20 cellular contexts compared by ENCODE assay signal in genomic region chr16:23500212-23500865, GRCh38. TPM values are rescaled to one million over a fixed set of nuclear protein-coding genes. Genes with fewer than 3 reads are reported as not detected.
DNase-seq lines count a peak whose midpoint lies in the region; ATAC-seq and TF ChIP-seq lines count a peak whose summit lies in the region.
"Had no signal": no experiment of that assay in that cellular context is flagged by ENCODE, and none has a peak within 500 bp of the region (broad histone marks: within the 10 kb centered on the region; RNA-seq: fewer than 3 reads in every experiment).

No MANE protein-coding gene starts in this region.

- no peaks in the 10 kb centered on the region for H3K9me2 ChIP-seq in SK-N-SH

- CTCF ChIA-PET in activated B cell treated with CpG ODN at 0.5 μM for 24 hours (lab: Charles Lee), result interaction anchor here (0.7 to 1.9 kb wide), 2 partner anchors 65 to 96 kb away, joined by 3 to 6 read pairs; partner anchors contain the start of gene NDUFAB1
- CTCF ChIA-PET in SK-N-SH (lab: Yijun Ruan, JAX), result interaction anchor here (0.9 kb wide), 2 partner anchors 9 to 65 kb away, joined by 3 to 4 read pairs; no protein-coding TSS in a partner anchor

- H3K4me1 Mint-ChIP-seq in H9 (peaks cover 46 to 52% of the 10 kb centered on the region in 2 experiments), activated B cell treated with CpG ODN at 0.5 μM for 24 hours (peaks cover 97% of the 10 kb centered on the region)

- H3K56ac ChIP-seq in H9 (ENCODE audit: insufficient read length, low read depth, low read length), result no peak overlapping the region

- no peaks in the 10 kb centered on the region for H3K27me3 ChIP-seq in H9 (ENCODE audit: insufficient read depth, low read length)
- no peaks in the 10 kb centered on the region for H3K27me3 ChIP-seq in stomach
- H3K27me3 ChIP-seq in SK-N-SH (ENCODE audit: insufficient read depth), result no peaks in the 10 kb centered on the region
- no peaks in the 10 kb centered on the region for H3K27me3 ChIP-seq in right atrium auricular region
- H3K27me3 ChIP-seq: BE2C, cardiac muscle cell, upper lobe of left lung had no signal

- no peak for DNase-seq in H9
- no peak for DNase-seq in activated B cell treated with CpG ODN at 0.5 μM for 24 hours
- peak; percentile 44 for DNase-seq in islet precursor cell
- DNase-seq in stomach, result peak; percentile 43
- no peak for DNase-seq in SK-N-SH
- no peak for DNase-seq in right atrium auricular region (ENCODE audit: low spot score)
- DNase-seq: activated effector memory CD4-positive, alpha-beta T cell treated with anti-CD3 and anti-CD28 coated beads, Interleukin-2, amount 50 U/mL, for 16 hours; BE2C; effector CD8-positive, alpha-beta T cell; NCI-H146; NCI-H774 had no signal

- H4K91ac ChIP-seq in H9 (ENCODE audit: insufficient read length, low read depth, low read length), result no peak overlapping the region

- 0 out of 2 replicates have a peak, but pooled peaks cover 2% of the 10 kb centered on the region for H3K4me1 ChIP-seq in H9 (ENCODE audit: insufficient read depth, low read length)
- peaks cover 40 to 90% (median 76%) of the 10 kb centered on the region in 4 donors for H3K4me1 ChIP-seq in stomach
- peaks cover 13 to 17% of the 10 kb centered on the region in 2 experiments; a peak in 3 of 4 replicates for H3K4me1 ChIP-seq in SK-N-SH (ENCODE audit: control insufficient read depth in 1 of 2, insufficient read depth in 2 of 2, low read depth in 1 of 2, low read length in 1 of 2)
- peaks cover 0 to 69% of the 10 kb centered on the region in 2 donors for H3K4me1 ChIP-seq in right atrium auricular region

- peak overlapping the region; percentile 39 to 66 (median 65); a peak in 3 of 7 replicates for H3K27ac Mint-ChIP-seq in H9
- peak overlapping the region; percentile 78 for H3K27ac Mint-ChIP-seq in activated B cell treated with CpG ODN at 0.5 μM for 24 hours
- H3K27ac Mint-ChIP-seq: stimulated activated naive CD8-positive, alpha-beta T cell treated with anti-CD3 and anti-CD28 coated beads, Interleukin-15, Interleukin-2, amounts not matched to agents 100 ng/mL and 50 ng/mL, for 24 hours had no signal

- no peak for TF ChIP-seq EP300 in stomach (IDR thresholded peaks at IDR 0.05)
- TF ChIP-seq EP300 in SK-N-SH (IDR thresholded peaks at IDR 0.05; ENCODE audit: borderline replicate concordance in 1 of 2, low read depth in 1 of 2, low read length in 1 of 2), result no peak

- no peak overlapping the region for H4K8ac ChIP-seq in H9 (replicated peaks; ENCODE audit: insufficient read length, low read depth, low read length)

- ATAC-seq in activated B cell treated with CpG ODN at 0.5 μM for 24 hours (ENCODE audit: low read depth), result no peak
- no peak for ATAC-seq in HG03457 (IDR thresholded peaks at IDR 0.05; ENCODE audit: unreplicated experiment)
- ATAC-seq in HG02870 (IDR thresholded peaks at IDR 0.05; ENCODE audit: unreplicated experiment), result no peak
- ATAC-seq: Panc1, sciatic nerve had no signal

- no peak overlapping the region for H2BK5ac ChIP-seq in H9 (ENCODE audit: insufficient read length, low read length)

- H3K27ac ChIP-seq in H9 (ENCODE audit: insufficient read length, low read depth, low read length) (no peak overlapping the region), stomach (peak overlapping the region in 4 of 5 donors; percentile 3 to 56 (median 47)), SK-N-SH (ENCODE audit: low read depth in 2 of 2, low read length in 1 of 2) (no peak overlapping the region), right atrium auricular region (no peak overlapping the region)
- H3K27ac ChIP-seq: cardiac muscle cell had no signal

- no peak overlapping the region for H2BK15ac ChIP-seq in H9 (ENCODE audit: low read depth, low read length)

- H4K20me1 ChIP-seq in H9 (ENCODE audit: control insufficient read depth, insufficient read depth, insufficient read length) (no peaks in the 10 kb centered on the region), SK-N-SH (ENCODE audit: insufficient read depth) (peaks cover 77% of the 10 kb centered on the region)

- H3F3A ChIP-seq in SK-N-SH (replicated peaks; ENCODE audit: insufficient read depth), result peaks cover 16% of the 10 kb centered on the region

- no peak overlapping the region for H3K4me3 ChIP-seq in stomach
- H3K4me3 ChIP-seq in SK-N-SH (ENCODE audit: low read depth in 2 of 2, low read length in 1 of 2), result no peak overlapping the region
- H3K4me3 ChIP-seq in right atrium auricular region, result no peak overlapping the region
- H3K4me3 ChIP-seq: cardiac muscle cell, HAP-1, SK-N-MC, upper lobe of left lung had no signal

- H3K27me3 Mint-ChIP-seq in H9 (ENCODE audit: low read depth), result no peaks in the 10 kb centered on the region
- no peaks in the 10 kb centered on the region for H3K27me3 Mint-ChIP-seq in activated B cell treated with CpG ODN at 0.5 μM for 24 hours
- H3K27me3 Mint-ChIP-seq: stimulated activated naive CD8-positive, alpha-beta T cell treated with anti-CD3 and anti-CD28 coated beads, Interleukin-15, Interleukin-2, amounts not matched to agents 100 ng/mL and 50 ng/mL, for 24 hours had no signal

- no peak overlapping the region for H4K5ac ChIP-seq in H9 (ENCODE audit: insufficient read length, low read depth, low read length)

- H3K23me2 ChIP-seq in H9 (ENCODE audit: insufficient read length, low read depth, low read length, poor library complexity, severe bottlenecking), result no peaks in the 10 kb centered on the region

- H2BK20ac ChIP-seq in H9 (ENCODE audit: low read depth, low read length, poor library complexity, severe bottlenecking), result no peak overlapping the region

- H3K4ac ChIP-seq in H9 (ENCODE audit: low read depth, low read length), result no peak overlapping the region

- POLR2A ChIA-PET in activated B cell treated with CpG ODN at 0.5 μM for 24 hours (lab: Charles Lee) (interaction anchor here (0.6 to 5.4 kb wide), 3 partner anchors 8 to 18 kb away, joined by 3 to 55 read pairs (median 5); partner anchors contain the start of gene GGA2), SK-N-SH (lab: Yijun Ruan, JAX) (no interaction called here)

- no peaks in the 10 kb centered on the region for H3K9me3 ChIP-seq in H9 (ENCODE audit: control insufficient read depth, low read depth, low read length)
- H3K9me3 ChIP-seq in stomach, result no peaks in the 10 kb centered on the region
- H3K9me3 ChIP-seq in SK-N-SH, result no peaks in the 10 kb centered on the region
- no peaks in the 10 kb centered on the region for H3K9me3 ChIP-seq in right atrium auricular region
- H3K9me3 ChIP-seq: BE2C, HAP-1, upper lobe of left lung had no signal

- H3K4me2 ChIP-seq in H9 (ENCODE audit: insufficient read depth, insufficient read length, low read length), result no peak overlapping the region
- no peak overlapping the region for H3K4me2 ChIP-seq in SK-N-SH

- TF ChIP-seq CTCF in H9 (conservative IDR thresholded peaks at IDR 0.05) (no peak), activated B cell treated with CpG ODN at 0.5 μM for 24 hours (IDR thresholded peaks at IDR 0.05) (no peak), stomach (IDR thresholded peaks at IDR 0.05) (no peak), SK-N-SH (IDR thresholded peaks at IDR 0.05) (no peak), right atrium auricular region (IDR thresholded peaks at IDR 0.05) (no peak)

- no peak overlapping the region for H3K23ac ChIP-seq in H9 (ENCODE audit: insufficient read length, low read depth, low read length)

- no peak overlapping the region for H2AK5ac ChIP-seq in H9 (ENCODE audit: insufficient read length, low read length)

- no peak overlapping the region for H2BK120ac ChIP-seq in H9 (ENCODE audit: low read depth, low read length, poor library complexity, severe bottlenecking)

- no peak overlapping the region for H3K18ac ChIP-seq in H9 (ENCODE audit: insufficient read length, low read depth, low read length)

- TF ChIP-seq RAD21 in SK-N-SH (IDR thresholded peaks at IDR 0.05; ENCODE audit: low read length), result no peak

- intact Hi-C loops in activated B cell treated with CpG ODN at 0.5 μM for 24 hours (cut with micrococcal nuclease) (no loop called here), stomach (cut with DNase I; ENCODE audit: low total_unique reads) (no loop called here)

- H3K79me1 ChIP-seq in H9 (ENCODE audit: insufficient read depth, low read depth, low read length, poor library complexity, severe bottlenecking), result peaks cover 7% of the 10 kb centered on the region

- no peak overlapping the region for H2BK12ac ChIP-seq in H9 (ENCODE audit: insufficient read length, low read depth, low read length)

- no peak for TF ChIP-seq POLR2A in stomach (IDR thresholded peaks at IDR 0.05)

- H3K4me3 Mint-ChIP-seq in H9, result no peak overlapping the region
- H3K4me3 Mint-ChIP-seq in activated B cell treated with CpG ODN at 0.5 μM for 24 hours, result no peak overlapping the region
- H3K4me3 Mint-ChIP-seq: stimulated activated naive CD8-positive, alpha-beta T cell treated with anti-CD3 and anti-CD28 coated beads, Interleukin-15, Interleukin-2, amounts not matched to agents 100 ng/mL and 50 ng/mL, for 24 hours had no signal

- no peak overlapping the region for H3K14ac ChIP-seq in H9 (ENCODE audit: insufficient read depth, low read length)

- peaks cover 6 to 38% (median 30%) of the 10 kb centered on the region in 3 experiments; a peak in 6 of 7 replicates for H3K36me3 Mint-ChIP-seq in H9 (ENCODE audit: insufficient read depth in 1 of 3, low read depth in 3 of 3)
- peaks cover 62% of the 10 kb centered on the region for H3K36me3 Mint-ChIP-seq in activated B cell treated with CpG ODN at 0.5 μM for 24 hours (ENCODE audit: low read depth)

- no peak overlapping the region for H3T11ph ChIP-seq in H9 (ENCODE audit: low read length)

- H3K9me3 Mint-ChIP-seq in H9 (no peaks in the 10 kb centered on the region), activated B cell treated with CpG ODN at 0.5 μM for 24 hours (no peaks in the 10 kb centered on the region)
- H3K9me3 Mint-ChIP-seq: stimulated activated naive CD8-positive, alpha-beta T cell treated with anti-CD3 and anti-CD28 coated beads, Interleukin-15, Interleukin-2, amounts not matched to agents 100 ng/mL and 50 ng/mL, for 24 hours had no signal

- H3K9ac ChIP-seq in H9 (ENCODE audit: extremely low read depth, insufficient read length, low read length) (no peak overlapping the region), SK-N-SH (no peak overlapping the region)

- H2AFZ ChIP-seq in H9 (ENCODE audit: low read length) (no peak overlapping the region), SK-N-SH (ENCODE audit: low read depth) (no peak overlapping the region)

- WGBS in H9 (ENCODE audit: extremely low coverage, insufficient read length, low lambda C conversion rate), result no CpG with 5 or more reads among the region's 21 CpGs
- WGBS in stomach, 5 donors, result 78 to 93% (median 86%) methylated on average over 19 to 21 of the region's 21 CpGs
- 95% methylated on average over 10 of the region's 21 CpGs for WGBS in SK-N-SH (ENCODE audit: low lambda C conversion rate)

- H3K79me2 ChIP-seq in H9 (ENCODE audit: insufficient read depth, low read length) (peaks cover 21% of the 10 kb centered on the region; the same call in 1 of the 2 replicates), SK-N-SH (ENCODE audit: insufficient read depth) (peaks cover 92% of the 10 kb centered on the region)

- H3K36me3 ChIP-seq in stomach (peaks cover 2 to 13% (median 12%) of the 10 kb centered on the region in 4 donors), SK-N-SH (replicated peaks in 1 of 2; ENCODE audit: control insufficient read depth in 1 of 2, insufficient read depth in 2 of 2, low read length in 1 of 2) (peaks cover 1 to 9% of the 10 kb centered on the region in 2 experiments), right atrium auricular region (peaks cover 5% of the 10 kb centered on the region)

RNA-seq across cellular contexts. Expression of gene GGA2, which starts 10.0 kb away (rescaled TPM):
- 143 TPM in 2 replicates for total RNA-seq in H9 (2021)
- total RNA-seq in activated B cell treated with CpG ODN at 0.5 μM for 24 hours, result 264 and 281 TPM in 2 replicates
- total RNA-seq in stomach, result 10 to 100 TPM; 22.0 to 62.5 (median 48.8) TPM
- 10 to 100 TPM; 17.6 to 28.9 (median 19.7) TPM for polyA plus RNA-seq in stomach
- polyA plus RNA-seq in SK-N-SH (2012; rRNA removed), result 23.4 and 29.2 TPM in 2 replicates
- polyA plus RNA-seq in SK-N-SH (2012; cell fraction: cytosol; rRNA removed), result 19.9 and 23.9 TPM in 2 replicates
- polyA plus RNA-seq in SK-N-SH (2012; cell fraction: nucleus; rRNA removed), result 52.4 and 82.2 TPM in 2 replicates
- total RNA-seq in right atrium auricular region, result 10 to 100 TPM; 25.0 to 59.3 TPM

RNA-seq across cellular contexts. Expression of gene COG7, which starts 47.4 kb away (rescaled TPM):
- total RNA-seq in H9 (2021) (17.5 and 17.9 TPM in 2 replicates), activated B cell treated with CpG ODN at 0.5 μM for 24 hours (19.3 and 20.2 TPM in 2 replicates), stomach (10 to 100 TPM; 17.4 to 80.5 (median 30.4) TPM), right atrium auricular region (10 to 100 TPM in 1 of 2 donors, 1 to 10 TPM in 1; 9.0 to 11.2 TPM)
- polyA plus RNA-seq in stomach (10 to 100 TPM; 11.0 to 25.7 (median 20.2) TPM), SK-N-SH (2012; rRNA removed) (33.0 and 34.7 TPM in 2 replicates)
- polyA plus RNA-seq in SK-N-SH (2012; cell fraction: cytosol; rRNA removed), result 13.2 and 19.2 TPM in 2 replicates
- polyA plus RNA-seq in SK-N-SH (2012; cell fraction: nucleus; rRNA removed), result 81.8 and 105 TPM in 2 replicates

RNA-seq across cellular contexts. Expression of gene EARS2, which starts 56.8 kb away (rescaled TPM):
- 50.1 and 51.9 TPM in 2 replicates for total RNA-seq in H9 (2021)
- total RNA-seq in activated B cell treated with CpG ODN at 0.5 μM for 24 hours, result 24.9 and 27.5 TPM in 2 replicates
- 100 to 1,000 TPM in 1 of 5 donors, 10 to 100 TPM in 4; 14.0 to 176 (median 24.2) TPM for total RNA-seq in stomach
- 10 to 100 TPM in 2 of 3 donors, 1 to 10 TPM in 1; 7.8 to 15.6 (median 13.7) TPM for polyA plus RNA-seq in stomach
- polyA plus RNA-seq in SK-N-SH (2012; rRNA removed), result 23.2 and 37.4 TPM in 2 replicates
- polyA plus RNA-seq in SK-N-SH (2012; cell fraction: cytosol; rRNA removed), result 19.1 and 24.7 TPM in 2 replicates
- 53.3 and 71.1 TPM in 2 replicates for polyA plus RNA-seq in SK-N-SH (2012; cell fraction: nucleus; rRNA removed)
- total RNA-seq in right atrium auricular region, result 10 to 100 TPM; 15.3 to 18.1 TPM

RNA-seq across cellular contexts. Expression of gene UBFD1, which starts 57.2 kb away (rescaled TPM):
- total RNA-seq in H9 (2021) (107 and 112 TPM in 2 replicates), activated B cell treated with CpG ODN at 0.5 μM for 24 hours (47.9 and 52.2 TPM in 2 replicates), stomach (100 to 1,000 TPM in 1 of 5 donors, 10 to 100 TPM in 4; 16.3 to 163 (median 52.7) TPM), right atrium auricular region (10 to 100 TPM; 85.5 to 93.9 TPM)
- polyA plus RNA-seq in stomach (10 to 100 TPM in 1 of 3 donors, 1 to 10 TPM in 2; 6.0 to 10.1 (median 6.0) TPM), SK-N-SH (2012; rRNA removed) (66.1 and 68.9 TPM in 2 replicates)
- 53.4 and 67.1 TPM in 2 replicates for polyA plus RNA-seq in SK-N-SH (2012; cell fraction: cytosol; rRNA removed)
- 129 and 153 TPM in 2 replicates for polyA plus RNA-seq in SK-N-SH (2012; cell fraction: nucleus; rRNA removed)

Comparison
In these comparisons a context has a peak if more than half of its experiments do, and no peak if none do; other contexts are left out.
1. DNase-seq: peak in islet precursor cell (single experiment) and stomach (single experiment); none in H9 (single experiment), activated B cell treated with CpG ODN at 0.5 μM for 24 hours (single experiment), SK-N-SH (single experiment) and right atrium auricular region (single experiment).
2. H3K27ac ChIP-seq: peak in stomach (4 of 5); none in H9 (single experiment), SK-N-SH (0 of 2) and right atrium auricular region (0 of 2).